Comparison of ENCODE assay signal across 2 cellular contexts in the genomic region with DNA sequence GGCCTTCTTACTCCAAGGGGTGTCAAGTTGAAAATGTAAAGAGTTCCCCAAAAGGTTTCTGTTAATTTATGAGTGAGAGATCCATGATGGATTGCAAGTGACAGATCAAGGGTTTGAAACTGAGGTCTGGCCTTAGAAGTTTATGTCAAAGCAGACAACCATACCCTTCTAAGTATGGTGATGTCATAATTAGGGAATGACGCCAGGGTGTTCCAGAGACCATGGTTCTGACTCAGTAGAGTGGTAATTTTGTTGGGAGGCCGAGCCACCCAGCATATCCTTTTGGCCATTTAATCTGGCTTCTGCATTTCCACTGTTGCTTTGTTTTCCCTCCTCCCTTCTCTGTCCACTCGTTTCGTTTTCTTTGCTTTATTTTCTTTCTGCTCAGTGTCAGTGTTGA.
TF ChIP-seq lines count a peak whose summit lies in the region.

No MANE protein-coding gene starts in this region.

TF ChIP-seq in SK-N-SH, 30 proteins besides CTCF, POLR2A, EP300 and RAD21 (continued from another document):
- TF ChIP-seq, protein P1, sequence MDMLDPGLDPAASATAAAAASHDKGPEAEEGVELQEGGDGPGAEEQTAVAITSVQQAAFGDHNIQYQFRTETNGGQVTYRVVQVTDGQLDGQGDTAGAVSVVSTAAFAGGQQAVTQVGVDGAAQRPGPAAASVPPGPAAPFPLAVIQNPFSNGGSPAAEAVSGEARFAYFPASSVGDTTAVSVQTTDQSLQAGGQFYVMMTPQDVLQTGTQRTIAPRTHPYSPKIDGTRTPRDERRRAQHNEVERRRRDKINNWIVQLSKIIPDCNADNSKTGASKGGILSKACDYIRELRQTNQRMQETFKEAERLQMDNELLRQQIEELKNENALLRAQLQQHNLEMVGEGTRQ (IDR thresholded peaks at IDR 0.05; ENCODE audit: borderline replicate concordance, low read depth, low read length) = no peak
- TF ChIP-seq NFIC (IDR thresholded peaks at IDR 0.05; ENCODE audit: borderline replicate concordance) (no peak), NRF1 (IDR thresholded peaks at IDR 0.05; ENCODE audit: low read depth, low read length) (no peak), MEF2A (IDR thresholded peaks at IDR 0.05; ENCODE audit: borderline replicate concordance, low read depth) (no peak), GABPA (IDR thresholded peaks at IDR 0.05; ENCODE audit: low read depth) (no peak)
- TF ChIP-seq, protein P2, sequence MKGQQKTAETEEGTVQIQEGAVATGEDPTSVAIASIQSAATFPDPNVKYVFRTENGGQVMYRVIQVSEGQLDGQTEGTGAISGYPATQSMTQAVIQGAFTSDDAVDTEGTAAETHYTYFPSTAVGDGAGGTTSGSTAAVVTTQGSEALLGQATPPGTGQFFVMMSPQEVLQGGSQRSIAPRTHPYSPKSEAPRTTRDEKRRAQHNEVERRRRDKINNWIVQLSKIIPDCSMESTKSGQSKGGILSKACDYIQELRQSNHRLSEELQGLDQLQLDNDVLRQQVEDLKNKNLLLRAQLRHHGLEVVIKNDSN (IDR thresholded peaks at IDR 0.05; ENCODE audit: borderline replicate concordance, low read depth) = no peak
- TF ChIP-seq, protein P3, sequence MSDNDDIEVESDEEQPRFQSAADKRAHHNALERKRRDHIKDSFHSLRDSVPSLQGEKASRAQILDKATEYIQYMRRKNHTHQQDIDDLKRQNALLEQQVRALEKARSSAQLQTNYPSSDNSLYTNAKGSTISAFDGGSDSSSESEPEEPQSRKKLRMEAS (IDR thresholded peaks at IDR 0.05; ENCODE audit: low read depth) = no peak
TF ChIP-seq in SK-N-SH: peak in this region for 0.

TF ChIP-seq in SK-N-SH treated with all-trans-retinoic acid at 6 μM for 48 hours, 23 proteins besides CTCF, POLR2A, EP300 and RAD21 (continued from another document):
- TF ChIP-seq, protein P4, sequence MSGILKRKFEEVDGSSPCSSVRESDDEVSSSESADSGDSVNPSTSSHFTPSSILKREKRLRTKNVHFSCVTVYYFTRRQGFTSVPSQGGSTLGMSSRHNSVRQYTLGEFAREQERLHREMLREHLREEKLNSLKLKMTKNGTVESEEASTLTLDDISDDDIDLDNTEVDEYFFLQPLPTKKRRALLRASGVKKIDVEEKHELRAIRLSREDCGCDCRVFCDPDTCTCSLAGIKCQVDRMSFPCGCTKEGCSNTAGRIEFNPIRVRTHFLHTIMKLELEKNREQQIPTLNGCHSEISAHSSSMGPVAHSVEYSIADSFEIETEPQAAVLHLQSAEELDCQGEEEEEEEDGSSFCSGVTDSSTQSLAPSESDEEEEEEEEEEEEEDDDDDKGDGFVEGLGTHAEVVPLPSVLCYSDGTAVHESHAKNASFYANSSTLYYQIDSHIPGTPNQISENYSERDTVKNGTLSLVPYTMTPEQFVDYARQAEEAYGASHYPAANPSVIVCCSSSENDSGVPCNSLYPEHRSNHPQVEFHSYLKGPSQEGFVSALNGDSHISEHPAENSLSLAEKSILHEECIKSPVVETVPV (CRISPR knock-in tag; IDR thresholded peaks at IDR 0.05) = no peak
- TF ChIP-seq ZNF8 (CRISPR knock-in tag; IDR thresholded peaks at IDR 0.05) (no peak), GLIS3 (CRISPR knock-in tag; IDR thresholded peaks at IDR 0.05) (no peak), SNAI2 (CRISPR knock-in tag; IDR thresholded peaks at IDR 0.05) (no peak), ZC3H10 (CRISPR knock-in tag; IDR thresholded peaks at IDR 0.05) (no peak), OSR1 (CRISPR knock-in tag; IDR thresholded peaks at IDR 0.05) (no peak)
- TF ChIP-seq, protein P5, sequence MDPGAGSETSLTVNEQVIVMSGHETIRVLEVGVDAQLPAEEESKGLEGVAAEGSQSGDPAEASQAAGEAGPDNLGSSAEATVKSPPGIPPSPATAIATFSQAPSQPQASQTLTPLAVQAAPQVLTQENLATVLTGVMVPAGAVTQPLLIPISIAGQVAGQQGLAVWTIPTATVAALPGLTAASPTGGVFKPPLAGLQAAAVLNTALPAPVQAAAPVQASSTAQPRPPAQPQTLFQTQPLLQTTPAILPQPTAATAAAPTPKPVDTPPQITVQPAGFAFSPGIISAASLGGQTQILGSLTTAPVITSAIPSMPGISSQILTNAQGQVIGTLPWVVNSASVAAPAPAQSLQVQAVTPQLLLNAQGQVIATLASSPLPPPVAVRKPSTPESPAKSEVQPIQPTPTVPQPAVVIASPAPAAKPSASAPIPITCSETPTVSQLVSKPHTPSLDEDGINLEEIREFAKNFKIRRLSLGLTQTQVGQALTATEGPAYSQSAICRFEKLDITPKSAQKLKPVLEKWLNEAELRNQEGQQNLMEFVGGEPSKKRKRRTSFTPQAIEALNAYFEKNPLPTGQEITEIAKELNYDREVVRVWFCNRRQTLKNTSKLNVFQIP (CRISPR knock-in tag; IDR thresholded peaks at IDR 0.05; ENCODE audit: borderline replicate concordance, low read depth) = no peak
- TF ChIP-seq, protein P6, sequence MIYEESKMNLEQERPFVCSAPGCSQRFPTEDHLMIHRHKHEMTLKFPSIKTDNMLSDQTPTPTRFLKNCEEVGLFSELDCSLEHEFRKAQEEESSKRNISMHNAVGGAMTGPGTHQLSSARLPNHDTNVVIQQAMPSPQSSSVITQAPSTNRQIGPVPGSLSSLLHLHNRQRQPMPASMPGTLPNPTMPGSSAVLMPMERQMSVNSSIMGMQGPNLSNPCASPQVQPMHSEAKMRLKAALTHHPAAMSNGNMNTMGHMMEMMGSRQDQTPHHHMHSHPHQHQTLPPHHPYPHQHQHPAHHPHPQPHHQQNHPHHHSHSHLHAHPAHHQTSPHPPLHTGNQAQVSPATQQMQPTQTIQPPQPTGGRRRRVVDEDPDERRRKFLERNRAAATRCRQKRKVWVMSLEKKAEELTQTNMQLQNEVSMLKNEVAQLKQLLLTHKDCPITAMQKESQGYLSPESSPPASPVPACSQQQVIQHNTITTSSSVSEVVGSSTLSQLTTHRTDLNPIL (CRISPR knock-in tag; IDR thresholded peaks at IDR 0.05; ENCODE audit: low read depth) = no peak
